ENCODE assay signal across 25 cellular contexts in the genomic region with DNA sequence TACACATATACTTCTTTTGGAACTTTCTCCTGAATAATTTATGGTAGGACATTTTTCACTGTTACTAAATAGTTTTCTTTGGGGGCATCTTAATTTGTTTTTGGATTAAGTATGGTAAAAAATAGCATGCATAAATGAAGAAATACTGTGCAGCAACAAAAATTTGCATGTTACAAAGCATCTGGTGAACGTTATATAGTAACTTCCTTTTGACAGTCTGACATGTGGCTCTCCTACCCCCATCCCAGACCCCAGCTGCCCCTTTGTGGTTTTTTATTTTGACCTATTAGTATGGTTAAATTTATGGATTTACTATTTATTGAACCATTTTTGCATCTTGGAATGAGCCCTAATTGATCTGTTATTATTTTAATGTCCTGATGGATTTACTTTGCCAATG.
"Had no signal": no experiment of that assay in that cellular context is flagged by ENCODE, and none has a peak within 500 bp of the region (broad histone marks: within the 10 kb centered on the region; RNA-seq: fewer than 3 reads in every experiment).

No MANE protein-coding gene starts in this region.

- FAIRE-seq: astrocyte, colon, endothelial cell of umbilical vein, small intestine, TTC549, urothelium cell line had no signal

- H3K4me3 Mint-ChIP-seq: activated naive CD8-positive, alpha-beta T cell; neural progenitor cell; stimulated activated effector memory CD8-positive, alpha-beta T cell treated with anti-CD3 and anti-CD28 coated beads, Interleukin-12 subunit alpha, Interleukin-12 subunit beta, amount 100 ng/mL, for 72 hours had no signal

- H3K36me3 ChIP-seq: adrenal gland, left lung, neural progenitor cell, transverse colon had no signal

- DNase-seq: activated CD4-positive, alpha-beta T cell treated with anti-CD3 and anti-CD28 coated beads for 1 hour; activated T-cell treated with anti-CD3 and anti-CD28 coated beads, Interleukin-2, amount 50 U/mL, for 1 hour; adrenal gland; central memory CD4-positive, alpha-beta T cell; effector memory CD8-positive, alpha-beta T cell; foreskin melanocyte; hippocampal formation; kidney glomerular epithelial cell; left lung; naive B cell; posterior cingulate gyrus; small intestine; stimulated activated CD4-positive, alpha-beta T cell treated with anti-CD3 and anti-CD28 coated beads, Interleukin-2, amount 100 ng/mL, for 24 hours; transverse colon had no signal

- H3K9me3 ChIP-seq: adrenal gland, left lung, transverse colon had no signal

- H2AFZ ChIP-seq: neural progenitor cell had no signal

- H3K27ac ChIP-seq: adrenal gland, left lung, neural progenitor cell, transverse colon had no signal

- H3K27me3 ChIP-seq: adrenal gland, left lung, neural progenitor cell, transverse colon had no signal

- H3K27me3 Mint-ChIP-seq: activated naive CD8-positive, alpha-beta T cell; effector memory CD8-positive, alpha-beta T cell; naive B cell had no signal

- H3K27ac Mint-ChIP-seq: activated naive CD8-positive, alpha-beta T cell; neural progenitor cell; stimulated activated effector memory CD8-positive, alpha-beta T cell treated with anti-CD3 and anti-CD28 coated beads, Interleukin-12 subunit alpha, Interleukin-12 subunit beta, amount 100 ng/mL, for 72 hours had no signal

- ATAC-seq: effector memory CD8-positive, alpha-beta T cell; esophagus mucosa; left lung; sciatic nerve; stimulated activated effector memory CD8-positive, alpha-beta T cell treated with anti-CD3 and anti-CD28 coated beads, Interleukin-12 subunit alpha, Interleukin-12 subunit beta, amount 100 ng/mL, for 72 hours had no signal

- H3K9ac ChIP-seq: neural progenitor cell had no signal

- H3K4me3 ChIP-seq: adrenal gland, left lung, lung, neural progenitor cell, transverse colon had no signal

- H3K9me3 Mint-ChIP-seq: effector memory CD8-positive, alpha-beta T cell; naive B cell; neural progenitor cell; stimulated activated effector memory CD8-positive, alpha-beta T cell treated with anti-CD3 and anti-CD28 coated beads, Interleukin-12 subunit alpha, Interleukin-12 subunit beta, amount 100 ng/mL, for 72 hours had no signal

- H3K4me2 ChIP-seq: neural progenitor cell had no signal
